In genomic region chr3:49910409-49911123, GRCh38 we compare ENCODE assay signal across 1 cellular context.
A peak's percentile ranks its signal among the peaks of the same experiment; 100 is the strongest.
TF ChIP-seq lines count a peak whose summit lies in the region.

No MANE protein-coding gene starts in this region.

TF ChIP-seq in H1, 55 proteins besides CTCF, POLR2A, EP300 and RAD21:
- TF ChIP-seq CTBP2 (IDR thresholded peaks at IDR 0.05; ENCODE audit: borderline replicate concordance, insufficient read depth, insufficient read length, low read length) (peak; percentile 21), NRF1 (IDR thresholded peaks at IDR 0.05; ENCODE audit: low read depth, low read length) (peak; percentile 29; the same call in 1 of the 2 replicates), E2F6 (IDR thresholded peaks at IDR 0.05) (peak; percentile 69), ASH2L (IDR thresholded peaks at IDR 0.05; ENCODE audit: low read length) (peak; percentile 60), SUZ12 (IDR thresholded peaks at IDR 0.05; ENCODE audit: low read length) (no peak), POU5F1 (IDR thresholded peaks at IDR 0.05; ENCODE audit: low read depth, low read length) (0 out of 2 replicates have a peak, but pooled peaks have one; percentile 39), RBBP5 (IDR thresholded peaks at IDR 0.05; ENCODE audit: borderline replicate concordance, low read depth, low read length) (peak; percentile 85), KDM4A (IDR thresholded peaks at IDR 0.05; ENCODE audit: low read depth, low read length, severe bottlenecking) (peak; percentile 51), RNF2 (IDR thresholded peaks at IDR 0.05; ENCODE audit: borderline replicate concordance, low read depth, low read length, missing control alignments, poor library complexity, severe bottlenecking) (no peak), MAX (IDR thresholded peaks at IDR 0.05) (peak; percentile 95), CHD1 (IDR thresholded peaks at IDR 0.05; ENCODE audit: low read depth, low read length) (no peak), HDAC6 (IDR thresholded peaks at IDR 0.05; ENCODE audit: low read depth, low read length) (no peak), SP1 (IDR thresholded peaks at IDR 0.05; ENCODE audit: low read depth, low read length) (0 out of 2 replicates have a peak, but pooled peaks have one; percentile 7), POLR2AphosphoS5 (IDR thresholded peaks at IDR 0.05; ENCODE audit: low read depth, low read length) (peak; percentile 42; the same call in 1 of the 2 replicates), TBP (IDR thresholded peaks at IDR 0.05; ENCODE audit: low read depth, low read length) (peak; percentile 26; the same call in 1 of the 2 replicates), YY1 (IDR thresholded peaks at IDR 0.05; ENCODE audit: low read depth, low read length) (peak; percentile 48; the same call in 1 of the 2 replicates), EZH2 (IDR thresholded peaks at IDR 0.05; ENCODE audit: low read depth, low read length, severe bottlenecking) (peak; percentile 33), CREB1 (IDR thresholded peaks at IDR 0.05) (peak; percentile 34; the same call in 1 of the 2 replicates)
